8 cellular contexts compared by ENCODE assay signal in genomic region chr9:2241461-2241874, GRCh38.
DNase-seq lines count a peak whose midpoint lies in the region; ATAC-seq, FAIRE-seq and TF ChIP-seq lines count a peak whose summit lies in the region.

No MANE protein-coding gene starts in this region.

- peak overlapping the region; percentile 32 to 94 (median 87) for H3K27ac ChIP-seq in dorsolateral prefrontal cortex
- H3K27ac ChIP-seq in lower lobe of right lung = peak overlapping the region; percentile 53
- H3K27ac ChIP-seq in tibial nerve = peak overlapping the region in 1 of 4 donors; percentile 13

- WGBS in tibial nerve, 2 donors = 16 to 17% methylated on average over 15 of the region's 15 CpGs

- no peak for TF ChIP-seq EP300 in tibial nerve (IDR thresholded peaks at IDR 0.05)

- H3K36me3 ChIP-seq in lower lobe of right lung = no peaks in the 10 kb centered on the region
- H3K36me3 ChIP-seq in tibial nerve = no peaks in the 10 kb centered on the region

- ATAC-seq in GM19328 (IDR thresholded peaks at IDR 0.05; ENCODE audit: unreplicated experiment) (peak; percentile 7), lower lobe of right lung (peak in 1 of 2 donors; percentile 2)

- intact Hi-C loops in dorsolateral prefrontal cortex (cut with DNase I) = loop anchor here (5.0 to 10.0 kb wide), 5 partner anchors 117 to 601 kb away; partner anchors contain the start of genes VLDLR (in 2 of the 2), PUM3 (in 1 of the 2) and SMARCA2 (in 1 of the 2)
- intact Hi-C loops in lower lobe of right lung (cut with DNase I) = no loop called here

- FAIRE-seq in GM12891 (lab: Jason Lieb, UNC) = no peak

- no peak for TF ChIP-seq POLR2A in tibial nerve (IDR thresholded peaks at IDR 0.05)
- no peak for TF ChIP-seq POLR2A in GM12891 (IDR thresholded peaks at IDR 0.05; ENCODE audit: low read depth, low read length)

- TF ChIP-seq CTCF in AG09309 (IDR thresholded peaks at IDR 0.05; ENCODE audit: control insufficient read depth, insufficient read depth, low read depth, low read length, missing control alignments) = peak; percentile 55
- TF ChIP-seq CTCF in dorsolateral prefrontal cortex (IDR thresholded peaks at IDR 0.05 in 54 of 56, conservative IDR thresholded peaks at IDR 0.05 in 2 of 56; ENCODE audit: low read depth in 1 of 56, partially characterized antibody in 56 of 56) = peak in 34 of 56 donors; percentile 14 to 58 (median 38)
- TF ChIP-seq CTCF in lower lobe of right lung (IDR thresholded peaks at IDR 0.05) = peak; percentile 31
- TF ChIP-seq CTCF in tibial nerve (IDR thresholded peaks at IDR 0.05) = peak in 3 of 5 experiments; percentile 21 to 26 (median 22)

- H3K27me3 ChIP-seq in dorsolateral prefrontal cortex = no peaks in the 10 kb centered on the region
- no peaks in the 10 kb centered on the region for H3K27me3 ChIP-seq in lower lobe of right lung (ENCODE audit: low read depth)
- no peaks in the 10 kb centered on the region for H3K27me3 ChIP-seq in tibial nerve

- H3K4me3 ChIP-seq in AG09309 (ENCODE audit: control insufficient read depth, low read depth, low read length) = peak overlapping the region; percentile 38
- peak overlapping the region; percentile 37 to 82 (median 65) for H3K4me3 ChIP-seq in dorsolateral prefrontal cortex
- H3K4me3 ChIP-seq in lower lobe of right lung = peak overlapping the region; percentile 56
- H3K4me3 ChIP-seq in tibial nerve = peak overlapping the region; percentile 30 to 50 (median 46)

- H3K9me3 ChIP-seq in lower lobe of right lung = no peaks in the 10 kb centered on the region
- peaks cover 0 to 5% (median 0%) of the 10 kb centered on the region in 4 donors for H3K9me3 ChIP-seq in tibial nerve

- peaks cover 18% of the 10 kb centered on the region for H3K4me1 ChIP-seq in lower lobe of right lung
- peaks cover 0 to 20% (median 0%) of the 10 kb centered on the region in 4 donors for H3K4me1 ChIP-seq in tibial nerve

- DNase-seq in AG09309 (ENCODE audit: low read depth) (peak; percentile 72), NCI-H2227 (lab: John Stamatoyannopoulos, UW; ENCODE audit: unreplicated experiment) (peak; percentile 85), dorsolateral prefrontal cortex (peak; percentile 20 to 71 (median 58)), lower lobe of right lung (no peak), tibial nerve (ENCODE audit: low spot score in 2 of 2) (peak in 1 of 2 donors; percentile 14), SIG-M5 (lab: John Stamatoyannopoulos, UW) (no peak), GM12891 (ENCODE audit: insufficient read length, low spot score) (no peak)

TF ChIP-seq in GM12891, 5 proteins besides CTCF, POLR2A, EP300 and RAD21:
- TF ChIP-seq POU2F2 (IDR thresholded peaks at IDR 0.05; ENCODE audit: low read depth, low read length) (no peak), POLR2AphosphoS5 (IDR thresholded peaks at IDR 0.05; ENCODE audit: low read depth, low read length) (no peak), TAF1 (IDR thresholded peaks at IDR 0.05; ENCODE audit: low read depth, low read length) (no peak), SPI1 (IDR thresholded peaks at IDR 0.05; ENCODE audit: low read depth, low read length) (no peak), PAX5 (IDR thresholded peaks at IDR 0.05; ENCODE audit: insufficient read depth, low read length, severe bottlenecking) (no peak)
TF ChIP-seq in GM12891: peak in this region for 0.

Comparison
In these comparisons a context has a peak if more than half of its experiments do, and no peak if none do; other contexts are left out.
1. DNase-seq: peak in AG09309 (single experiment), NCI-H2227 (single experiment) and dorsolateral prefrontal cortex (10 of 10); none in lower lobe of right lung (single experiment), SIG-M5 (single experiment) and GM12891 (single experiment).
2. Peak in every context shown above with its lines, with median percentiles within 50 percentile points of each other: H3K4me3 ChIP-seq and CTCF ChIP-seq.